ENCODE assay signal across 18 cellular contexts in genomic region chr18:58266291-58266690, GRCh38.
"Had no signal": no experiment of that assay in that cellular context is flagged by ENCODE, and none has a peak within 500 bp of the region (broad histone marks: within the 10 kb centered on the region; RNA-seq: fewer than 3 reads in every experiment).

No MANE protein-coding gene starts in this region.

- H3K4me2 ChIP-seq: hepatocyte had no signal

- H3K9me3 ChIP-seq: esophagus muscularis mucosa, mucosa of descending colon, pancreas, suprapubic skin, thyroid gland, upper lobe of left lung, vagina had no signal

- H3K27me3 ChIP-seq: esophagus muscularis mucosa, foreskin keratinocyte, hepatocyte, pancreas, suprapubic skin, thyroid gland, upper lobe of left lung, vagina had no signal

- H3K27ac ChIP-seq: epithelial cell of prostate, foreskin keratinocyte, hepatocyte, pancreas, suprapubic skin, thyroid gland, vagina had no signal

- ATAC-seq: foreskin keratinocyte; mucosa of descending colon; naive thymus-derived CD8-positive, alpha-beta T cell; pancreas; right cardiac atrium; stimulated activated effector memory CD8-positive, alpha-beta T cell treated with anti-CD3 and anti-CD28 coated beads, Interleukin-12 subunit alpha, Interleukin-12 subunit beta, amount 100 ng/mL, for 72 hours; stimulated activated naive CD8-positive, alpha-beta T cell treated with anti-CD3 and anti-CD28 coated beads, Interleukin-15, Interleukin-2, amounts not matched to agents 100 U/mL and 50 U/mL, for 24 hours had no signal

- H3K36me3 ChIP-seq: esophagus muscularis mucosa, pancreas, suprapubic skin, thyroid gland, upper lobe of left lung, vagina had no signal

- H2AFZ ChIP-seq: hepatocyte had no signal

- DNase-seq: effector memory CD4-positive, alpha-beta T cell; foreskin keratinocyte; kidney glomerular epithelial cell; mucosa of descending colon; naive thymus-derived CD8-positive, alpha-beta T cell; pancreas; right cardiac atrium; stimulated activated CD4-positive, alpha-beta T cell treated with anti-CD3 and anti-CD28 coated beads, Interleukin-4, amount 100 ng/mL, for 1 hour; stimulated activated CD8-positive, alpha-beta memory T cell treated with anti-CD3 and anti-CD28 coated beads, Interleukin-4, amount 100 ng/mL, for 48 hours; stimulated activated naive CD8-positive, alpha-beta T cell treated with anti-CD3 and anti-CD28 coated beads, Interleukin-15, Interleukin-2, amounts not matched to agents 100 U/mL and 50 U/mL, for 24 hours; thyroid gland; upper lobe of left lung had no signal

- H3K4me3 ChIP-seq: esophagus muscularis mucosa, hepatocyte, mucosa of descending colon, pancreas, suprapubic skin, thyroid gland, upper lobe of left lung, vagina had no signal
